8 cellular contexts compared by ENCODE assay signal in the genomic region with DNA sequence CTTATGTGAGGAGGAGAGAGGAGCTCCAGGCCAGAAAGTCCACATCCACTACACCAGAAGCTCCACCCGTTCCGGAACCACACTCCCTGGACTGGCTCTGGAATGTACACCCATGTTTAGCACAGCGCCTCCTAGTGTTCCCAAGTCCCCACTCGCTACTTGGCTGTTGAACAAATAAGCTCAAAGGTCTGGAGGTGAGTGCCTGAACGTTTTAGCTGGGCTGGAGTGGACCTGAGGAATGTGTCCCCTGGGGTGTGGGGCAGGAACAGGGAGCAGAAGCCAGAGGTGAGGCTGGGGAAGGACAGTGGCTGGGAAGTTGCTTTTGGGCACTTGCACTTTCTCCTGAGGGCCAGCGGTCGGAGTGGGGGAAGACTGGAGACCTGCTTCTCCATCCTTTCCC.
DNase-seq lines count a peak whose midpoint lies in the region; ATAC-seq and TF ChIP-seq lines count a peak whose summit lies in the region.

No MANE protein-coding gene starts in this region.

- TF ChIP-seq CTCF in 22Rv1 (IDR thresholded peaks at IDR 0.05) (peak; percentile 67; the same call in 1 of the 2 replicates), GM12864 (IDR thresholded peaks at IDR 0.05; ENCODE audit: low read depth, low read length, missing control alignments) (peak; percentile 59)

- ATAC-seq in left ventricle myocardium superior (peak; percentile 32), GM19395 (IDR thresholded peaks at IDR 0.05; ENCODE audit: unreplicated experiment) (no peak)

- DNase-seq in GM12864 (ENCODE audit: low read depth) (no peak), UCSD-AML1 (lab: John Stamatoyannopoulos, UW; ENCODE audit: unreplicated experiment) (peak; percentile 6), left ventricle myocardium superior (no peak), NCI-H1436 (lab: John Stamatoyannopoulos, UW) (no peak), HuH-7.5 (ENCODE audit: low spot score) (no peak)
- peak; percentile 11 to 30 for DNase-seq in stimulated activated CD4-positive, alpha-beta T cell treated with anti-CD3 and anti-CD28 coated beads, Interleukin-4, amount 100 ng/mL, for 48 hours (ENCODE audit: low read depth in 2 of 2)

- H3K27ac ChIP-seq in 22Rv1 = no peak overlapping the region

- intact Hi-C loops in left ventricle myocardium superior (cut with micrococcal nuclease) = loop anchor here (2.0 to 5.0 kb wide), 2 partner anchors 188 to 379 kb away; no protein-coding TSS in a partner anchor

- H3K4me3 ChIP-seq in GM12864 (ENCODE audit: low read depth, low read length) = no peak overlapping the region

Comparison
In these comparisons a context has a peak if more than half of its experiments do, and no peak if none do; other contexts are left out.
1. DNase-seq: peak in UCSD-AML1 (single experiment) and stimulated activated CD4-positive, alpha-beta T cell treated with anti-CD3 and anti-CD28 coated beads, Interleukin-4, amount 100 ng/mL, for 48 hours (2 of 2); none in GM12864 (single experiment), left ventricle myocardium superior (single experiment), NCI-H1436 (single experiment) and HuH-7.5 (single experiment).